Comparison of ENCODE assay signal across 1 cellular context in the genomic region with DNA sequence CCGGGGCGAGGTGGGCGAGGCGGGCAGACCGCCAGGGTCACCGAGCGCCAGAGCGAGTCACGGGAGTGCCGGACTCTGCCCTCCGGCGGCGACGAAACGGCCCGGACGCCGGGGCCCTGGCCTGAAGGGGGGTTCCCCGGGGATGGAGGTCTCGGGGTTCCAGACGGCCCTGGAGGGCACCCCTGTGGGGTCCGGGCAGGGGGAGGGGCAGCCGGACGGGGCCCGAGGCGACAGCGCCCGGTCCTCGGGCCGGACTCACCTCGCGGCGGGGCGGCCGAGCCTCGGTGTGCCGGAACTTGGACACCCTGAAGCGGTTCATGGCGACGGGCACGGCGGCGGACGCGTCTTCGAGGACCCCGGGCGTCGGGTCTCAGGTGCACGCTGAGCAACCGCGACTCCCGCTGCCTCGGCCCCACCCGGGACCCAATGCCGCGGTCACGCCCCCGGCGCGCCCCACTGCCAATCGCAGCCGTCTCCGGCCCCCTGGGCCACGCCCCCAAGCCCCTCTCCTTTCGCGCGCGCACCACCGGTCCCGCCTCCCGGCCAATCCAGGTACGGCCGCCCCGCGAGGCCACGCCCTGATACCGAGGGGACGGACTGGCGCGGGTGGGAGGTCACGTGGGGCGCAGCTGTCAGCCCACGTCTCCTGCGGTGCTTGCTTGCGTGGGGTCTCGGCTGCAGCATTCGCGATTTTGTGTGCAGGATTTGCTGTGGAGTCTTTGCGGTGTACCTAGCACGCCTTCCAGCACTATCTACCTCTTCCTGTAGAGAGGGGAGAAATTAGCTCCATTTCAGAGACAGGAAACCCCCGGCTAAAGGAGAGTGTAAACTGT.
A peak's percentile ranks its signal among the peaks of the same experiment; 100 is the strongest.
TF ChIP-seq lines count a peak whose summit lies in the region.

A gene (minus strand): TSS at position 397 of the 833 bp plus-strand sequence. CDS start 78 bp downstream, at position 319.

TF ChIP-seq in K562, 482 proteins besides CTCF, POLR2A, EP300 and RAD21 (continued from another document and continues in another):
- TF ChIP-seq ZNF232 (CRISPR knock-in tag; IDR thresholded peaks at IDR 0.05) (no peak), ZKSCAN3 (CRISPR knock-in tag; IDR thresholded peaks at IDR 0.05) (no peak), KAT7 (CRISPR knock-in tag; IDR thresholded peaks at IDR 0.05; ENCODE audit: borderline replicate concordance) (peak; percentile 51; the same call in 1 of the 2 replicates), TGIF2 (CRISPR knock-in tag; IDR thresholded peaks at IDR 0.05) (no peak), POU5F1 (IDR thresholded peaks at IDR 0.05; ENCODE audit: borderline replicate concordance, low read depth, low read length, partially characterized antibody) (no peak), CTBP1 (IDR thresholded peaks at IDR 0.05; ENCODE audit: borderline replicate concordance) (peak; percentile 96), NFYB (IDR thresholded peaks at IDR 0.05; ENCODE audit: extremely low read depth, insufficient read length) (peak; percentile 24), XRCC5 (IDR thresholded peaks at IDR 0.05; ENCODE audit: low read depth, low read length) (no peak), CBX1 (IDR thresholded peaks at IDR 0.05; ENCODE audit: low read depth) (0 out of 2 replicates have a peak, but pooled peaks have one; percentile 55), YY1 (IDR thresholded peaks at IDR 0.05; ENCODE audit: borderline replicate concordance in 1 of 3, control insufficient read depth in 1 of 3, extremely low read depth in 1 of 3, insufficient read depth in 3 of 3, insufficient read length in 1 of 3, insufficient replicate concordance in 2 of 3, low read depth in 1 of 3, low read length in 2 of 3) (peak in 1 of 3 experiments; percentile 64), THRAP3 (IDR thresholded peaks at IDR 0.05; ENCODE audit: borderline replicate concordance) (no peak), ERF (CRISPR knock-in tag; IDR thresholded peaks at IDR 0.05) (peak; percentile 11; the same call in 1 of the 2 replicates), TRIM28 (IDR thresholded peaks at IDR 0.05) (no peak), TAF1 (IDR thresholded peaks at IDR 0.05; ENCODE audit: control insufficient read depth, extremely low read depth, insufficient read depth, low read length, severe bottlenecking) (peak; percentile 12), NFIC (IDR thresholded peaks at IDR 0.05) (0 out of 2 replicates have a peak, but pooled peaks have one; percentile 29), ZNF717 (CRISPR knock-in tag; IDR thresholded peaks at IDR 0.05) (no peak), ZSCAN29 (IDR thresholded peaks at IDR 0.05) (no peak), ATF1 (CRISPR knock-in tag; IDR thresholded peaks at IDR 0.05) (no peak), ATF1 (tag; IDR thresholded peaks at IDR 0.05) (peak; percentile 51), HMGN3 (IDR thresholded peaks at IDR 0.05; ENCODE audit: borderline replicate concordance, extremely low read depth, insufficient read length, low read depth, low read length) (peak; percentile 61), SRF (CRISPR knock-in tag; IDR thresholded peaks at IDR 0.05) (peak in 1 of 2 experiments; percentile 17; a peak in 1 of 4 replicates), MBD2 (IDR thresholded peaks at IDR 0.05; ENCODE audit: borderline replicate concordance, low read depth) (peak; percentile 19; the same call in 1 of the 2 replicates), ZBTB8A (IDR thresholded peaks at IDR 0.05; ENCODE audit: partially characterized antibody) (no peak), TAF7 (tag; IDR thresholded peaks at IDR 0.05) (no peak), RAD51 (IDR thresholded peaks at IDR 0.05; ENCODE audit: borderline replicate concordance, low read depth) (peak; percentile 97), POLR2B (IDR thresholded peaks at IDR 0.05; ENCODE audit: low read depth, partially characterized antibody) (peak; percentile 55), NRF1 (conservative IDR thresholded peaks at IDR 0.05 in 1 of 2, IDR thresholded peaks at IDR 0.05 in 1 of 2) (peak; percentile 88 to 90), ATF7 (IDR thresholded peaks at IDR 0.05) (0 out of 2 replicates have a peak, but pooled peaks have one; percentile 58), OTX1 (CRISPR knock-in tag; IDR thresholded peaks at IDR 0.05) (no peak), KLF16 (IDR thresholded peaks at IDR 0.05) (no peak), GATAD2A (IDR thresholded peaks at IDR 0.05) (peak; percentile 63; the same call in 1 of the 2 replicates), CREB1 (IDR thresholded peaks at IDR 0.05) (no peak), CREB1 (CRISPR knock-in tag; IDR thresholded peaks at IDR 0.05) (peak; percentile 46; the same call in 1 of the 2 replicates), ZNF830 (CRISPR knock-in tag; IDR thresholded peaks at IDR 0.05) (no peak), RBM34 (IDR thresholded peaks at IDR 0.05; ENCODE audit: borderline replicate concordance, insufficient read depth, low read length) (no peak), FOXM1 (IDR thresholded peaks at IDR 0.05; ENCODE audit: low read depth) (no peak), FOXM1 (CRISPR knock-in tag; IDR thresholded peaks at IDR 0.05; ENCODE audit: low read depth) (0 out of 2 replicates have a peak, but pooled peaks have one; percentile 30), ZNF197 (CRISPR knock-in tag; IDR thresholded peaks at IDR 0.05; ENCODE audit: low read depth) (no peak), TBL1XR1 (IDR thresholded peaks at IDR 0.05; ENCODE audit: low read length in 2 of 2) (no peak), ZBTB7A (IDR thresholded peaks at IDR 0.05; ENCODE audit: borderline replicate concordance, control insufficient read depth, low read depth, low read length) (peak; percentile 82), ARNT (IDR thresholded peaks at IDR 0.05) (no peak)
- TF ChIP-seq, protein P1, sequence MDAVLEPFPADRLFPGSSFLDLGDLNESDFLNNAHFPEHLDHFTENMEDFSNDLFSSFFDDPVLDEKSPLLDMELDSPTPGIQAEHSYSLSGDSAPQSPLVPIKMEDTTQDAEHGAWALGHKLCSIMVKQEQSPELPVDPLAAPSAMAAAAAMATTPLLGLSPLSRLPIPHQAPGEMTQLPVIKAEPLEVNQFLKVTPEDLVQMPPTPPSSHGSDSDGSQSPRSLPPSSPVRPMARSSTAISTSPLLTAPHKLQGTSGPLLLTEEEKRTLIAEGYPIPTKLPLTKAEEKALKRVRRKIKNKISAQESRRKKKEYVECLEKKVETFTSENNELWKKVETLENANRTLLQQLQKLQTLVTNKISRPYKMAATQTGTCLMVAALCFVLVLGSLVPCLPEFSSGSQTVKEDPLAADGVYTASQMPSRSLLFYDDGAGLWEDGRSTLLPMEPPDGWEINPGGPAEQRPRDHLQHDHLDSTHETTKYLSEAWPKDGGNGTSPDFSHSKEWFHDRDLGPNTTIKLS (IDR thresholded peaks at IDR 0.05; ENCODE audit: borderline replicate concordance, low read depth) = 0 out of 2 replicates have a peak, but pooled peaks have one; percentile 18
- TF ChIP-seq, protein P2, sequence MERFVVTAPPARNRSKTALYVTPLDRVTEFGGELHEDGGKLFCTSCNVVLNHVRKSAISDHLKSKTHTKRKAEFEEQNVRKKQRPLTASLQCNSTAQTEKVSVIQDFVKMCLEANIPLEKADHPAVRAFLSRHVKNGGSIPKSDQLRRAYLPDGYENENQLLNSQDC (CRISPR knock-in tag; IDR thresholded peaks at IDR 0.05) = no peak
- TF ChIP-seq, protein P3, sequence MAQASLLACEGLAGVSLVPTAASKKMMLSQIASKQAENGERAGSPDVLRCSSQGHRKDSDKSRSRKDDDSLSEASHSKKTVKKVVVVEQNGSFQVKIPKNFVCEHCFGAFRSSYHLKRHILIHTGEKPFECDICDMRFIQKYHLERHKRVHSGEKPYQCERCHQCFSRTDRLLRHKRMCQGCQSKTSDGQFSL (CRISPR knock-in tag; IDR thresholded peaks at IDR 0.05) = no peak
- TF ChIP-seq, protein P3 (tag; IDR thresholded peaks at IDR 0.05) = no peak
- TF ChIP-seq, protein P4, sequence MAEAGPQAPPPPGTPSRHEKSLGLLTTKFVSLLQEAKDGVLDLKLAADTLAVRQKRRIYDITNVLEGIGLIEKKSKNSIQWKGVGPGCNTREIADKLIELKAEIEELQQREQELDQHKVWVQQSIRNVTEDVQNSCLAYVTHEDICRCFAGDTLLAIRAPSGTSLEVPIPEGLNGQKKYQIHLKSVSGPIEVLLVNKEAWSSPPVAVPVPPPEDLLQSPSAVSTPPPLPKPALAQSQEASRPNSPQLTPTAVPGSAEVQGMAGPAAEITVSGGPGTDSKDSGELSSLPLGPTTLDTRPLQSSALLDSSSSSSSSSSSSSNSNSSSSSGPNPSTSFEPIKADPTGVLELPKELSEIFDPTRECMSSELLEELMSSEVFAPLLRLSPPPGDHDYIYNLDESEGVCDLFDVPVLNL (CRISPR knock-in tag; IDR thresholded peaks at IDR 0.05; ENCODE audit: low read depth) = 0 out of 2 replicates have a peak, but pooled peaks have one; percentile 59
- TF ChIP-seq, protein P5, sequence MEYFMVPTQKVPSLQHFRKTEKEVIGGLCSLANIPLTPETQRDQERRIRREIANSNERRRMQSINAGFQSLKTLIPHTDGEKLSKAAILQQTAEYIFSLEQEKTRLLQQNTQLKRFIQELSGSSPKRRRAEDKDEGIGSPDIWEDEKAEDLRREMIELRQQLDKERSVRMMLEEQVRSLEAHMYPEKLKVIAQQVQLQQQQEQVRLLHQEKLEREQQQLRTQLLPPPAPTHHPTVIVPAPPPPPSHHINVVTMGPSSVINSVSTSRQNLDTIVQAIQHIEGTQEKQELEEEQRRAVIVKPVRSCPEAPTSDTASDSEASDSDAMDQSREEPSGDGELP (CRISPR knock-in tag; IDR thresholded peaks at IDR 0.05; ENCODE audit: borderline replicate concordance) = peak; percentile 98
- TF ChIP-seq, protein P6, sequence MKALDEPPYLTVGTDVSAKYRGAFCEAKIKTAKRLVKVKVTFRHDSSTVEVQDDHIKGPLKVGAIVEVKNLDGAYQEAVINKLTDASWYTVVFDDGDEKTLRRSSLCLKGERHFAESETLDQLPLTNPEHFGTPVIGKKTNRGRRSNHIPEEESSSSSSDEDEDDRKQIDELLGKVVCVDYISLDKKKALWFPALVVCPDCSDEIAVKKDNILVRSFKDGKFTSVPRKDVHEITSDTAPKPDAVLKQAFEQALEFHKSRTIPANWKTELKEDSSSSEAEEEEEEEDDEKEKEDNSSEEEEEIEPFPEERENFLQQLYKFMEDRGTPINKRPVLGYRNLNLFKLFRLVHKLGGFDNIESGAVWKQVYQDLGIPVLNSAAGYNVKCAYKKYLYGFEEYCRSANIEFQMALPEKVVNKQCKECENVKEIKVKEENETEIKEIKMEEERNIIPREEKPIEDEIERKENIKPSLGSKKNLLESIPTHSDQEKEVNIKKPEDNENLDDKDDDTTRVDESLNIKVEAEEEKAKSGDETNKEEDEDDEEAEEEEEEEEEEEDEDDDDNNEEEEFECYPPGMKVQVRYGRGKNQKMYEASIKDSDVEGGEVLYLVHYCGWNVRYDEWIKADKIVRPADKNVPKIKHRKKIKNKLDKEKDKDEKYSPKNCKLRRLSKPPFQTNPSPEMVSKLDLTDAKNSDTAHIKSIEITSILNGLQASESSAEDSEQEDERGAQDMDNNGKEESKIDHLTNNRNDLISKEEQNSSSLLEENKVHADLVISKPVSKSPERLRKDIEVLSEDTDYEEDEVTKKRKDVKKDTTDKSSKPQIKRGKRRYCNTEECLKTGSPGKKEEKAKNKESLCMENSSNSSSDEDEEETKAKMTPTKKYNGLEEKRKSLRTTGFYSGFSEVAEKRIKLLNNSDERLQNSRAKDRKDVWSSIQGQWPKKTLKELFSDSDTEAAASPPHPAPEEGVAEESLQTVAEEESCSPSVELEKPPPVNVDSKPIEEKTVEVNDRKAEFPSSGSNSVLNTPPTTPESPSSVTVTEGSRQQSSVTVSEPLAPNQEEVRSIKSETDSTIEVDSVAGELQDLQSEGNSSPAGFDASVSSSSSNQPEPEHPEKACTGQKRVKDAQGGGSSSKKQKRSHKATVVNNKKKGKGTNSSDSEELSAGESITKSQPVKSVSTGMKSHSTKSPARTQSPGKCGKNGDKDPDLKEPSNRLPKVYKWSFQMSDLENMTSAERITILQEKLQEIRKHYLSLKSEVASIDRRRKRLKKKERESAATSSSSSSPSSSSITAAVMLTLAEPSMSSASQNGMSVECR (CRISPR knock-in tag; IDR thresholded peaks at IDR 0.05) = peak; percentile 61; the same call in 1 of the 2 replicates
- TF ChIP-seq, protein P7, sequence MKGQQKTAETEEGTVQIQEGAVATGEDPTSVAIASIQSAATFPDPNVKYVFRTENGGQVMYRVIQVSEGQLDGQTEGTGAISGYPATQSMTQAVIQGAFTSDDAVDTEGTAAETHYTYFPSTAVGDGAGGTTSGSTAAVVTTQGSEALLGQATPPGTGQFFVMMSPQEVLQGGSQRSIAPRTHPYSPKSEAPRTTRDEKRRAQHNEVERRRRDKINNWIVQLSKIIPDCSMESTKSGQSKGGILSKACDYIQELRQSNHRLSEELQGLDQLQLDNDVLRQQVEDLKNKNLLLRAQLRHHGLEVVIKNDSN (CRISPR knock-in tag; IDR thresholded peaks at IDR 0.05) = peak; percentile 100
- TF ChIP-seq, protein P8, sequence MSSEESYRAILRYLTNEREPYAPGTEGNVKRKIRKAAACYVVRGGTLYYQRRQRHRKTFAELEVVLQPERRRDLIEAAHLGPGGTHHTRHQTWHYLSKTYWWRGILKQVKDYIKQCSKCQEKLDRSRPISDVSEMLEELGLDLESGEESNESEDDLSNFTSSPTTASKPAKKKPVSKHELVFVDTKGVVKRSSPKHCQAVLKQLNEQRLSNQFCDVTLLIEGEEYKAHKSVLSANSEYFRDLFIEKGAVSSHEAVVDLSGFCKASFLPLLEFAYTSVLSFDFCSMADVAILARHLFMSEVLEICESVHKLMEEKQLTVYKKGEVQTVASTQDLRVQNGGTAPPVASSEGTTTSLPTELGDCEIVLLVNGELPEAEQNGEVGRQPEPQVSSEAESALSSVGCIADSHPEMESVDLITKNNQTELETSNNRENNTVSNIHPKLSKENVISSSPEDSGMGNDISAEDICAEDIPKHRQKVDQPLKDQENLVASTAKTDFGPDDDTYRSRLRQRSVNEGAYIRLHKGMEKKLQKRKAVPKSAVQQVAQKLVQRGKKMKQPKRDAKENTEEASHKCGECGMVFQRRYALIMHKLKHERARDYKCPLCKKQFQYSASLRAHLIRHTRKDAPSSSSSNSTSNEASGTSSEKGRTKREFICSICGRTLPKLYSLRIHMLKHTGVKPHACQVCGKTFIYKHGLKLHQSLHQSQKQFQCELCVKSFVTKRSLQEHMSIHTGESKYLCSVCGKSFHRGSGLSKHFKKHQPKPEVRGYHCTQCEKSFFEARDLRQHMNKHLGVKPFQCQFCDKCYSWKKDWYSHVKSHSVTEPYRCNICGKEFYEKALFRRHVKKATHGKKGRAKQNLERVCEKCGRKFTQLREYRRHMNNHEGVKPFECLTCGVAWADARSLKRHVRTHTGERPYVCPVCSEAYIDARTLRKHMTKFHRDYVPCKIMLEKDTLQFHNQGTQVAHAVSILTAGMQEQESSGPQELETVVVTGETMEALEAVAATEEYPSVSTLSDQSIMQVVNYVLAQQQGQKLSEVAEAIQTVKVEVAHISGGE (CRISPR knock-in tag; IDR thresholded peaks at IDR 0.05) = no peak
- TF ChIP-seq, protein P9, sequence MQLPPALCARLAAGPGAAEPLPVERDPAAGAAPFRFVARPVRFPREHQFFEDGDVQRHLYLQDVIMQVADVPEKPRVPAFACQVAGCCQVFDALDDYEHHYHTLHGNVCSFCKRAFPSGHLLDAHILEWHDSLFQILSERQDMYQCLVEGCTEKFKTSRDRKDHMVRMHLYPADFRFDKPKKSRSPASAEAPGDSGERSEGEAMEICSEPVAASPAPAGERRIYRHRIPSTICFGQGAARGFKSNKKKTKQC (CRISPR knock-in tag; IDR thresholded peaks at IDR 0.05) = 0 out of 2 replicates have a peak, but pooled peaks have one; percentile 36
